Comparison of ENCODE assay signal across 1 cellular context in genomic region chr5:171418982-171419662, GRCh38.
TF ChIP-seq lines count a peak whose summit lies in the region.

Gene FGF18 (plus strand): TSS chr5:171419647. CDS start chr5:171420200, 553 bp downstream.

TF ChIP-seq in IMR-90, 13 proteins besides CTCF, POLR2A, EP300 and RAD21 (continued from another document):
- TF ChIP-seq USF2 (IDR thresholded peaks at IDR 0.05; ENCODE audit: low read depth, low read length), result no peak
- no peak for TF ChIP-seq FOS (IDR thresholded peaks at IDR 0.05; ENCODE audit: low read depth, low read length)
- TF ChIP-seq CHD1 (IDR thresholded peaks at IDR 0.05; ENCODE audit: low read depth, low read length), result no peak
- no peak for TF ChIP-seq CEBPB (IDR thresholded peaks at IDR 0.05; ENCODE audit: low read depth, low read length)
- no peak for TF ChIP-seq MAZ (IDR thresholded peaks at IDR 0.05; ENCODE audit: borderline replicate concordance, low read depth, low read length)
